Comparison of ENCODE assay signal across 2 cellular contexts in the genomic region with DNA sequence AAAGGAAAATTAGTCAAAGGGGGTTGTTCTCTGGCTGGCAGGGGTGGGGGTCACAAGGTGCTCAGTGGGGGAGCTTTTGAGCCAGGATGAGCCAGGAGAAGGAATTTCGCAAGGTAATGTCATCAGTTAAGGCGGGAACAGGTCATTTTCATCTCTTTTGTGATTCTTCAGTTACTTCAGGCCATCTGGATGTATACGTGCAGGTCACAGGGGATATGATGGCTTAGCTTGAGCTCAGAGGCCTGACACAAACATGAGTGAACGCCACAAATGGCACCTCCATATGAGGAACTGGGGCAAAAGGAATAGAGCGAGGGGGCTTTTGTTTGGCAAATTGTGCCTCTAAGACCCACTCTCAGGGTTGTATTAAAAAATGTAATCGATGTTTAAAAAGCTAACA. TPM values are rescaled to one million over a fixed set of nuclear protein-coding genes. Genes with fewer than 3 reads are reported as not detected.
"Had no signal": no experiment of that assay in that cellular context is flagged by ENCODE, and none has a peak within 500 bp of the region (broad histone marks: within the 10 kb centered on the region; RNA-seq: fewer than 3 reads in every experiment).

No MANE protein-coding gene starts in this region.

RNA-seq across cellular contexts. Expression of a gene that starts 47.4 kb away (rescaled TPM):
- total RNA-seq: renal cortical epithelial cell had no signal
- polyA plus RNA-seq: immature natural killer cell had no signal
